Comparison of ENCODE assay signal across 1 cellular context in genomic region chr6:86916393-86916792, GRCh38.
TF ChIP-seq lines count a peak whose summit lies in the region.

No MANE protein-coding gene starts in this region.

TF ChIP-seq in GM12878, 131 proteins besides CTCF, POLR2A, EP300 and RAD21 (continued from another document):
- TF ChIP-seq E2F8 (IDR thresholded peaks at IDR 0.05; ENCODE audit: low read depth, partially characterized antibody): no peak
- no peak for TF ChIP-seq YBX1 (IDR thresholded peaks at IDR 0.05)
- TF ChIP-seq, protein P1, sequence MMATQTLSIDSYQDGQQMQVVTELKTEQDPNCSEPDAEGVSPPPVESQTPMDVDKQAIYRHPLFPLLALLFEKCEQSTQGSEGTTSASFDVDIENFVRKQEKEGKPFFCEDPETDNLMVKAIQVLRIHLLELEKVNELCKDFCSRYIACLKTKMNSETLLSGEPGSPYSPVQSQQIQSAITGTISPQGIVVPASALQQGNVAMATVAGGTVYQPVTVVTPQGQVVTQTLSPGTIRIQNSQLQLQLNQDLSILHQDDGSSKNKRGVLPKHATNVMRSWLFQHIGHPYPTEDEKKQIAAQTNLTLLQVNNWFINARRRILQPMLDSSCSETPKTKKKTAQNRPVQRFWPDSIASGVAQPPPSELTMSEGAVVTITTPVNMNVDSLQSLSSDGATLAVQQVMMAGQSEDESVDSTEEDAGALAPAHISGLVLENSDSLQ (IDR thresholded peaks at IDR 0.05): peak; percentile 76
- TF ChIP-seq GABPA (IDR thresholded peaks at IDR 0.05; ENCODE audit: low read depth): no peak
